18 cellular contexts compared by ENCODE assay signal in the genomic region with DNA sequence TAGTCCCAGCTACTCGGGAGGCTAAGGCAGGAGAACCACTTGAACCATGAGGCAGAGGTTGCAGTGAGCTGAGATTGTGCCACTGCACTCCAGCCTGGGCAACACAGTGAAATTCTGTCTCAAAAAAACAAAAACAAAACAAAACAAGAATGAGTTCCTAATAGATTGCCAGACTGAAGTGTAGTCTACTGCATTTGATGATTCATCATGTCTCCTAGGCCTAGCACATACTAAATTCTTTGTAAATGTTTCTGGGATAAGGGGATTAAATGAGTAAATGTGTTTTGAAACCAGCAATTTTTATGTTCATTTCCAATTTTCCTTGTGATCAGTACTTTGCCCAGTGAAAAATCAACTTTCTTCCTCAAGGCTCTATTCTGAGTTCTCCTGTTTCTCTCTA. TPM values are rescaled to one million over a fixed set of nuclear protein-coding genes. Genes with fewer than 3 reads are reported as not detected.
A peak's percentile ranks its signal among the peaks of the same experiment; 100 is the strongest.
DNase-seq lines count a peak whose midpoint lies in the region; ATAC-seq and TF ChIP-seq lines count a peak whose summit lies in the region.
"Had no signal": no experiment of that assay in that cellular context is flagged by ENCODE, and none has a peak within 500 bp of the region (broad histone marks: within the 10 kb centered on the region; RNA-seq: fewer than 3 reads in every experiment).

No MANE protein-coding gene starts in this region.

- TF ChIP-seq CTCF in AG09319 (IDR thresholded peaks at IDR 0.05; ENCODE audit: low read depth, low read length), result no peak
- no peak for TF ChIP-seq CTCF in chondrocyte (IDR thresholded peaks at IDR 0.05)
- TF ChIP-seq CTCF in activated CD8-positive, alpha-beta T cell treated with anti-CD3 and anti-CD28 coated beads for 36 hours (IDR thresholded peaks at IDR 0.05), result no peak

- intact Hi-C loops in activated CD8-positive, alpha-beta T cell treated with anti-CD3 and anti-CD28 coated beads for 36 hours (cut with micrococcal nuclease), result no loop called here

- no peaks in the 10 kb centered on the region for H3K9me3 Mint-ChIP-seq in chondrocyte (ENCODE audit: low read depth)
- no peaks in the 10 kb centered on the region for H3K9me3 Mint-ChIP-seq in activated CD8-positive, alpha-beta T cell treated with anti-CD3 and anti-CD28 coated beads for 36 hours
- H3K9me3 Mint-ChIP-seq in naive thymus-derived CD8-positive, alpha-beta T cell, result peaks cover 0 to 1% (median 0%) of the 10 kb centered on the region in 9 donors
- H3K9me3 Mint-ChIP-seq: activated naive CD8-positive, alpha-beta T cell treated with anti-CD3 and anti-CD28 coated beads, Interleukin-2, amount 50 U/mL, for 24 hours had no signal

- peak overlapping the region; percentile 81 for H3K27ac Mint-ChIP-seq in chondrocyte (ENCODE audit: unreplicated experiment)
- no peak overlapping the region for H3K27ac Mint-ChIP-seq in activated CD8-positive, alpha-beta T cell treated with anti-CD3 and anti-CD28 coated beads for 36 hours
- H3K27ac Mint-ChIP-seq in naive thymus-derived CD8-positive, alpha-beta T cell, result peak overlapping the region in 4 of 10 donors; percentile 2 to 32 (median 14)
- H3K27ac Mint-ChIP-seq: activated naive CD8-positive, alpha-beta T cell treated with anti-CD3 and anti-CD28 coated beads, Interleukin-2, amount 50 U/mL, for 24 hours; progenitor cell of endocrine pancreas had no signal

- DNase-seq in AG09319 (ENCODE audit: extremely low read depth, low read depth), result peak; percentile 27
- DNase-seq in LHCN-M2 (ENCODE audit: low read depth), result peak; percentile 79
- no peak for DNase-seq in chondrocyte (ENCODE audit: low spot score)
- peak; percentile 51 for DNase-seq in kidney tubule cell (ENCODE audit: low spot score)
- no peak for DNase-seq in hippocampal formation (lab: John Stamatoyannopoulos, UW)
- DNase-seq in activated CD8-positive, alpha-beta T cell treated with anti-CD3 and anti-CD28 coated beads for 36 hours, result no peak
- DNase-seq in naive thymus-derived CD8-positive, alpha-beta T cell, result no peak
- DNase-seq: activated CD4-positive, alpha-beta T cell treated with anti-CD3 and anti-CD28 coated beads, Interleukin-2, amount 50 U/mL, for 1 hour; activated naive CD8-positive, alpha-beta T cell treated with anti-CD3 and anti-CD28 coated beads, Interleukin-2, amount 50 U/mL, for 24 hours; activated T-cell treated with anti-CD3 and anti-CD28 coated beads, Interleukin-2, amount 50 U/mL, for 48 hours; Karpas-422; left ventricle myocardium inferior; NCI-H1694 treated with DMSO at 0.1 percent for 48 hours; NCI-H510A; stimulated activated CD4-positive, alpha-beta T cell treated with anti-CD3 and anti-CD28 coated beads, Interleukin-15, amount 100 ng/mL, for 24 hours; stomach had no signal

- no peak overlapping the region for H3K4me3 Mint-ChIP-seq in chondrocyte (ENCODE audit: unreplicated experiment)
- no peak overlapping the region for H3K4me3 Mint-ChIP-seq in activated CD8-positive, alpha-beta T cell treated with anti-CD3 and anti-CD28 coated beads for 36 hours
- H3K4me3 Mint-ChIP-seq in naive thymus-derived CD8-positive, alpha-beta T cell, result no peak overlapping the region
- H3K4me3 Mint-ChIP-seq: activated naive CD8-positive, alpha-beta T cell treated with anti-CD3 and anti-CD28 coated beads, Interleukin-2, amount 50 U/mL, for 24 hours had no signal

- CTCF ChIA-PET in activated CD8-positive, alpha-beta T cell treated with anti-CD3 and anti-CD28 coated beads for 36 hours (lab: Charles Lee), result no interaction called here

- no peaks in the 10 kb centered on the region for H3K27me3 Mint-ChIP-seq in chondrocyte (ENCODE audit: low read depth)
- H3K27me3 Mint-ChIP-seq in activated CD8-positive, alpha-beta T cell treated with anti-CD3 and anti-CD28 coated beads for 36 hours, result no peaks in the 10 kb centered on the region
- H3K27me3 Mint-ChIP-seq in naive thymus-derived CD8-positive, alpha-beta T cell, result no peaks in the 10 kb centered on the region
- H3K27me3 Mint-ChIP-seq: activated naive CD8-positive, alpha-beta T cell treated with anti-CD3 and anti-CD28 coated beads, Interleukin-2, amount 50 U/mL, for 24 hours had no signal

- no peak for ATAC-seq in activated CD8-positive, alpha-beta T cell treated with anti-CD3 and anti-CD28 coated beads for 36 hours
- ATAC-seq in naive thymus-derived CD8-positive, alpha-beta T cell, result no peak
- no peak for ATAC-seq in HG02884 (IDR thresholded peaks at IDR 0.05; ENCODE audit: unreplicated experiment)
- ATAC-seq: activated naive CD8-positive, alpha-beta T cell treated with anti-CD3 and anti-CD28 coated beads, Interleukin-2, amount 50 U/mL, for 24 hours had no signal

- POLR2A ChIA-PET in activated CD8-positive, alpha-beta T cell treated with anti-CD3 and anti-CD28 coated beads for 36 hours (lab: Charles Lee), result interaction anchor here (0.5 kb wide), 1 partner anchor 30 kb away, joined by 3 read pairs; no protein-coding TSS in a partner anchor
- POLR2A ChIA-PET in naive thymus-derived CD8-positive, alpha-beta T cell (lab: Charles Lee), result interaction anchor here (15.2 kb wide), 1 partner anchor 13 kb away, joined by 352 read pairs; no protein-coding TSS in a partner anchor

- H3K36me3 Mint-ChIP-seq in chondrocyte (ENCODE audit: low read depth), result peaks cover 4% of the 10 kb centered on the region
- peaks cover 6% of the 10 kb centered on the region for H3K36me3 Mint-ChIP-seq in activated CD8-positive, alpha-beta T cell treated with anti-CD3 and anti-CD28 coated beads for 36 hours (ENCODE audit: low read depth)
- peaks cover 6 to 10% (median 7%) of the 10 kb centered on the region in 3 donors for H3K36me3 Mint-ChIP-seq in naive thymus-derived CD8-positive, alpha-beta T cell

- H3K4me1 Mint-ChIP-seq in chondrocyte (ENCODE audit: low read depth), result peaks cover 27% of the 10 kb centered on the region
- peaks cover 17% of the 10 kb centered on the region for H3K4me1 Mint-ChIP-seq in activated CD8-positive, alpha-beta T cell treated with anti-CD3 and anti-CD28 coated beads for 36 hours (ENCODE audit: low read depth)
- H3K4me1 Mint-ChIP-seq in naive thymus-derived CD8-positive, alpha-beta T cell, result peaks cover 21 to 41% (median 25%) of the 10 kb centered on the region in 4 donors

RNA-seq across cellular contexts. Expression of a gene that starts 3.0 kb away (rescaled TPM):
- 13.9 TPM in 2 replicates for total RNA-seq in LHCN-M2 (2014; rRNA removed)
- polyA plus RNA-seq in LHCN-M2 (2012), result 11.0 TPM
- 38.4 to 54.1 TPM (median 46.6 TPM) in 3 replicates for total RNA-seq in chondrocyte
- total RNA-seq in activated CD8-positive, alpha-beta T cell treated with anti-CD3 and anti-CD28 coated beads for 36 hours, result 10 to 100 TPM; 28.8 to 33.7 TPM
- 100 to 1,000 TPM; 189 to 206 TPM for total RNA-seq in naive thymus-derived CD8-positive, alpha-beta T cell
- 10 to 100 TPM; 47.7 to 94.7 (median 62.4) TPM for polyA plus RNA-seq in naive thymus-derived CD8-positive, alpha-beta T cell

Comparison
In these comparisons a context has a peak if more than half of its experiments do, and no peak if none do; other contexts are left out.
1. DNase-seq: peak in AG09319 (single experiment), LHCN-M2 (single experiment) and kidney tubule cell (single experiment); none in chondrocyte (single experiment), hippocampal formation (0 of 2), activated CD8-positive, alpha-beta T cell treated with anti-CD3 and anti-CD28 coated beads for 36 hours (single experiment) and naive thymus-derived CD8-positive, alpha-beta T cell (0 of 10).